Comparison of ENCODE assay signal across 17 cellular contexts in genomic region chr9:3243676-3244075, GRCh38.
DNase-seq lines count a peak whose midpoint lies in the region; ATAC-seq and TF ChIP-seq lines count a peak whose summit lies in the region.
"Had no signal": no experiment of that assay in that cellular context is flagged by ENCODE, and none has a peak within 500 bp of the region (broad histone marks: within the 10 kb centered on the region; RNA-seq: fewer than 3 reads in every experiment).

No MANE protein-coding gene starts in this region.

- TF ChIP-seq POLR2A in NB4 (IDR thresholded peaks at IDR 0.05; ENCODE audit: extremely low read depth, insufficient read length): no peak

- ATAC-seq in left lobe of liver: peak; percentile 59
- ATAC-seq in GM21619 (IDR thresholded peaks at IDR 0.05; ENCODE audit: unreplicated experiment): no peak
- ATAC-seq: T-cell had no signal

- peaks cover 0 to 2% (median 0%) of the 10 kb centered on the region in 3 donors for H3K27me3 Mint-ChIP-seq in CD14-positive monocyte (ENCODE audit: low read depth in 3 of 3)
- H3K27me3 Mint-ChIP-seq: T-cell had no signal

- H3K4me1 Mint-ChIP-seq in CD14-positive monocyte: peaks cover 44% of the 10 kb centered on the region
- H3K4me1 Mint-ChIP-seq: T-cell had no signal

- H3K27ac Mint-ChIP-seq in CD14-positive monocyte: peak overlapping the region; percentile 25 to 90 (median 76)
- H3K27ac Mint-ChIP-seq: HFFc6, T-cell had no signal

- peak overlapping the region; percentile 17 to 35 for H3K4me3 Mint-ChIP-seq in CD14-positive monocyte
- H3K4me3 Mint-ChIP-seq: HFFc6, T-cell had no signal

- H3K36me3 Mint-ChIP-seq in CD14-positive monocyte: peaks cover 7 to 8% of the 10 kb centered on the region in 2 donors

- no peak for DNase-seq in CD14-positive monocyte (ENCODE audit: low spot score)
- peak; percentile 78 for DNase-seq in NB4 (ENCODE audit: low read depth)
- peak; percentile 2 for DNase-seq in SIG-M5 (lab: John Stamatoyannopoulos, UW)
- DNase-seq in left lobe of liver (ENCODE audit: low spot score): no peak
- no peak for DNase-seq in stimulated activated naive CD4-positive, alpha-beta T cell treated with Interleukin-2 at 50 U/mL for 16 hours (lab: John Stamatoyannopoulos, UW)
- no peak for DNase-seq in OCI-M2 (lab: John Stamatoyannopoulos, UW; ENCODE audit: unreplicated experiment)
- DNase-seq in UCSD-AML1 (lab: John Stamatoyannopoulos, UW; ENCODE audit: unreplicated experiment): no peak
- DNase-seq: C1 segment of cervical spinal cord, COR-L47, DMS153, HFFc6, NCI-H1436, NCI-H2029 treated with DMSO at 0.1 percent for 48 hours, NCI-H2171 treated with DMSO at 0.1 percent for 48 hours, NCI-H446 treated with DMSO at 0.1 percent for 48 hours, T-cell had no signal

- intact Hi-C loops in CD14-positive monocyte (cut with micrococcal nuclease): loop anchor here (5.0 to 10.0 kb wide), 2 partner anchors 51 to 199 kb away; no protein-coding TSS in a partner anchor

- TF ChIP-seq CTCF in CD14-positive monocyte (IDR thresholded peaks at IDR 0.05): no peak
- TF ChIP-seq CTCF in NB4 (IDR thresholded peaks at IDR 0.05; ENCODE audit: low read depth, low read length): no peak

- no peak overlapping the region for H3K4me3 ChIP-seq in NB4 (ENCODE audit: low read depth, low read length)

- H3K9me3 Mint-ChIP-seq in CD14-positive monocyte: peaks cover 0 to 4% (median 0%) of the 10 kb centered on the region in 7 donors
- H3K9me3 Mint-ChIP-seq: HFFc6, T-cell had no signal

Comparison
In these comparisons a context has a peak if more than half of its experiments do, and no peak if none do; other contexts are left out.
1. DNase-seq: peak in NB4 (single experiment) and SIG-M5 (single experiment); none in CD14-positive monocyte (single experiment), left lobe of liver (single experiment), stimulated activated naive CD4-positive, alpha-beta T cell treated with Interleukin-2 at 50 U/mL for 16 hours (single experiment), OCI-M2 (single experiment) and UCSD-AML1 (single experiment).